Comparison of ENCODE assay signal across 9 cellular contexts in genomic region chrX:10106801-10107200, GRCh38. TPM values are rescaled to one million over a fixed set of nuclear protein-coding genes. Genes with fewer than 3 reads are reported as not detected.
DNase-seq lines count a peak whose midpoint lies in the region; ATAC-seq lines count a peak whose summit lies in the region.
"Had no signal": no experiment of that assay in that cellular context is flagged by ENCODE, and none has a peak within 500 bp of the region (broad histone marks: within the 10 kb centered on the region; RNA-seq: fewer than 3 reads in every experiment).

No MANE protein-coding gene starts in this region.

- peak overlapping the region; percentile 29 to 59 for H3K4me3 Mint-ChIP-seq in stimulated activated naive CD8-positive, alpha-beta T cell treated with anti-CD3 and anti-CD28 coated beads, Interleukin-15, amount 100 ng/mL, for 72 hours

- DNase-seq in DMS 273 (lab: John Stamatoyannopoulos, UW; ENCODE audit: unreplicated experiment) (peak; percentile 19), DMS 273 treated with DMSO at 0.1 percent for 48 hours (lab: John Stamatoyannopoulos, UW) (no peak), NCI-H748 treated with DMSO at 0.1 percent for 48 hours (lab: John Stamatoyannopoulos, UW) (no peak), iPS-NIHi11 (ENCODE audit: low spot score) (no peak), NCI-H226 (no peak)
- peak in 1 of 2 donors; percentile 34 for DNase-seq in activated naive CD4-positive, alpha-beta T cell treated with anti-CD3 and anti-CD28 coated beads, Interleukin-2, amount 50 U/mL, for 72 hours (ENCODE audit: low spot score in 2 of 2)
- DNase-seq in stimulated activated naive CD8-positive, alpha-beta T cell treated with anti-CD3 and anti-CD28 coated beads, Interleukin-15, amount 100 ng/mL, for 72 hours = peak in 1 of 2 donors; percentile 26

- ATAC-seq in HG03571 (IDR thresholded peaks at IDR 0.05; ENCODE audit: unreplicated experiment) = peak; percentile 68
- ATAC-seq in activated naive CD4-positive, alpha-beta T cell treated with anti-CD3 and anti-CD28 coated beads, Interleukin-2, amount 50 U/mL, for 72 hours = peak; percentile 27 to 57
- peak; percentile 55 for ATAC-seq in stimulated activated naive CD8-positive, alpha-beta T cell treated with anti-CD3 and anti-CD28 coated beads, Interleukin-15, amount 100 ng/mL, for 72 hours
- ATAC-seq: Panc1 had no signal

- no peaks in the 10 kb centered on the region for H3K9me3 Mint-ChIP-seq in activated naive CD4-positive, alpha-beta T cell treated with anti-CD3 and anti-CD28 coated beads, Interleukin-2, amount 50 U/mL, for 72 hours
- no peaks in the 10 kb centered on the region for H3K9me3 Mint-ChIP-seq in stimulated activated naive CD8-positive, alpha-beta T cell treated with anti-CD3 and anti-CD28 coated beads, Interleukin-15, amount 100 ng/mL, for 72 hours

- peaks cover 69% of the 10 kb centered on the region for H3K4me1 Mint-ChIP-seq in stimulated activated naive CD8-positive, alpha-beta T cell treated with anti-CD3 and anti-CD28 coated beads, Interleukin-15, amount 100 ng/mL, for 72 hours

- no peaks in the 10 kb centered on the region for H3K27me3 Mint-ChIP-seq in stimulated activated naive CD8-positive, alpha-beta T cell treated with anti-CD3 and anti-CD28 coated beads, Interleukin-15, amount 100 ng/mL, for 72 hours

- peak overlapping the region in 1 of 2 donors; percentile 49 for H3K27ac Mint-ChIP-seq in activated naive CD4-positive, alpha-beta T cell treated with anti-CD3 and anti-CD28 coated beads, Interleukin-2, amount 50 U/mL, for 72 hours
- H3K27ac Mint-ChIP-seq in stimulated activated naive CD8-positive, alpha-beta T cell treated with anti-CD3 and anti-CD28 coated beads, Interleukin-15, amount 100 ng/mL, for 72 hours = no peak overlapping the region

- peaks cover 12 to 13% of the 10 kb centered on the region in 2 donors for H3K36me3 Mint-ChIP-seq in activated naive CD4-positive, alpha-beta T cell treated with anti-CD3 and anti-CD28 coated beads, Interleukin-2, amount 50 U/mL, for 72 hours

RNA-seq across cellular contexts. Expression of gene CLCN4, which starts 50.0 kb away (rescaled TPM):
- not detected for total RNA-seq in activated naive CD4-positive, alpha-beta T cell treated with anti-CD3 and anti-CD28 coated beads, Interleukin-2, amount 50 U/mL, for 72 hours
